In genomic region chr11:1921576-1922141, GRCh38 we compare ENCODE assay signal across 16 cellular contexts. TPM values are rescaled to one million over a fixed set of nuclear protein-coding genes. Genes with fewer than 3 reads are reported as not detected.
DNase-seq lines count a peak whose midpoint lies in the region; ATAC-seq, FAIRE-seq and TF ChIP-seq lines count a peak whose summit lies in the region.
"Had no signal": no experiment of that assay in that cellular context is flagged by ENCODE, and none has a peak within 500 bp of the region (broad histone marks: within the 10 kb centered on the region; RNA-seq: fewer than 3 reads in every experiment).

No MANE protein-coding gene starts in this region.

- H3K36me3 ChIP-seq in heart right ventricle = no peaks in the 10 kb centered on the region
- H3K36me3 ChIP-seq in sigmoid colon = no peaks in the 10 kb centered on the region
- no peaks in the 10 kb centered on the region for H3K36me3 ChIP-seq in transverse colon

- H3K27me3 ChIP-seq in heart right ventricle (no peaks in the 10 kb centered on the region), sigmoid colon (no peaks in the 10 kb centered on the region), transverse colon (no peaks in the 10 kb centered on the region)

- no peak for FAIRE-seq in GM12891 (lab: Jason Lieb, UNC)
- FAIRE-seq: GM18507 had no signal

- H3K9me3 ChIP-seq in T-helper 17 cell (ENCODE audit: control insufficient read depth, low read length, poor library complexity, severe bottlenecking) (no peaks in the 10 kb centered on the region), heart right ventricle (no peaks in the 10 kb centered on the region), sigmoid colon (no peaks in the 10 kb centered on the region), transverse colon (no peaks in the 10 kb centered on the region)
- H3K9me3 ChIP-seq: neutrophil had no signal

- H3K4me1 ChIP-seq in heart right ventricle (peaks cover 43 to 93% (median 63%) of the 10 kb centered on the region in 9 donors), sigmoid colon (no peaks in the 10 kb centered on the region), transverse colon (no peaks in the 10 kb centered on the region)

- TF ChIP-seq EP300 in sigmoid colon (IDR thresholded peaks at IDR 0.05) (no peak), transverse colon (IDR thresholded peaks at IDR 0.05; ENCODE audit: low read depth) (no peak)

- H3K27me3 Mint-ChIP-seq in T-helper 17 cell = peaks cover 15% of the 10 kb centered on the region
- H3K27me3 Mint-ChIP-seq: activated CD8-positive, alpha-beta T cell treated with anti-CD3 and anti-CD28 coated beads for 36 hours had no signal

- no peak for TF ChIP-seq POLR2A in sigmoid colon (IDR thresholded peaks at IDR 0.05)
- no peak for TF ChIP-seq POLR2A in transverse colon (IDR thresholded peaks at IDR 0.05)
- no peak for TF ChIP-seq POLR2A in GM12891 (IDR thresholded peaks at IDR 0.05; ENCODE audit: low read depth, low read length)

- no peak overlapping the region for H3K4me3 Mint-ChIP-seq in T-helper 17 cell
- H3K4me3 Mint-ChIP-seq: activated CD8-positive, alpha-beta T cell treated with anti-CD3 and anti-CD28 coated beads for 36 hours had no signal

- H3K27ac ChIP-seq in heart right ventricle (peak overlapping the region; percentile 68 to 94 (median 81)), sigmoid colon (peak overlapping the region in 3 of 4 donors; percentile 27 to 66 (median 49)), transverse colon (peak overlapping the region in 2 of 4 donors; percentile 17 to 27)
- H3K27ac ChIP-seq: neutrophil had no signal

- H3K4me1 Mint-ChIP-seq in T-helper 17 cell = peaks cover 14% of the 10 kb centered on the region

- H3K36me3 Mint-ChIP-seq in T-helper 17 cell (ENCODE audit: low read depth) = peaks cover 7% of the 10 kb centered on the region

- ATAC-seq in T-helper 17 cell = no peak
- peak in 7 of 8 donors; percentile 6 to 51 (median 40) for ATAC-seq in heart right ventricle
- ATAC-seq: activated CD8-positive, alpha-beta T cell treated with anti-CD3 and anti-CD28 coated beads for 36 hours had no signal

- TF ChIP-seq CTCF in heart right ventricle (IDR thresholded peaks at IDR 0.05) (no peak), sigmoid colon (IDR thresholded peaks at IDR 0.05) (no peak), transverse colon (IDR thresholded peaks at IDR 0.05) (no peak)

- peak overlapping the region; percentile 51 for H3K27ac Mint-ChIP-seq in T-helper 17 cell
- H3K27ac Mint-ChIP-seq: activated CD8-positive, alpha-beta T cell treated with anti-CD3 and anti-CD28 coated beads for 36 hours had no signal

- in situ Hi-C loops in transverse colon (cut with MboI; ENCODE audit: low pct_ligation_motif_present in 1 of 4, low pct_unique_long_range_greater_than_20kb in 1 of 4, low sequenced_read_pairs in 3 of 4) = no loop called here

- peak; percentile 47 for DNase-seq in Ammon's horn (ENCODE audit: low spot score)
- no peak for DNase-seq in T-helper 17 cell
- DNase-seq in heart right ventricle = peak in 1 of 2 donors; percentile 67
- DNase-seq in sigmoid colon = peak; percentile 78
- DNase-seq in COLO829 (ENCODE audit: low spot score) = no peak
- DNase-seq in transverse colon = no peak
- no peak for DNase-seq in T-helper 1 cell
- DNase-seq in GM12891 (ENCODE audit: insufficient read length, low spot score) = no peak
- DNase-seq: activated CD8-positive, alpha-beta T cell treated with anti-CD3 and anti-CD28 coated beads for 36 hours; activated naive CD4-positive, alpha-beta T cell treated with Interleukin-2 at 50 U/mL for 16 hours; AML-193; EL; stimulated activated CD8-positive, alpha-beta memory T cell treated with anti-CD3 and anti-CD28 coated beads, Interleukin-4, amount 100 ng/mL, for 48 hours had no signal

- H3K4me3 ChIP-seq in heart right ventricle = peak overlapping the region in 7 of 10 donors; percentile 1 to 53 (median 37)
- H3K4me3 ChIP-seq in sigmoid colon = no peak overlapping the region
- H3K4me3 ChIP-seq in transverse colon = no peak overlapping the region

- intact Hi-C loops in heart right ventricle (cut with DNase I) (loop anchor here in 2 of 10 donors (5.0 kb wide), 2 partner anchors 39 to 231 kb away; no protein-coding TSS in a partner anchor), sigmoid colon (cut with DNase I) (no loop called here), transverse colon (cut with DNase I; ENCODE audit: low total_unique reads) (no loop called here)

- 41 to 42% methylated on average over 18 of the region's 18 CpGs for WGBS in heart right ventricle, 2 donors
- WGBS in sigmoid colon, 2 donors = 64 to 73% methylated on average over 18 of the region's 18 CpGs
- 67% methylated on average over 18 of the region's 18 CpGs; no CpG with 5 or more reads in 1 of the 2 donors for WGBS in transverse colon (ENCODE audit: low coverage in 1 of 2), 2 donors

TF ChIP-seq in GM12891, 5 proteins besides CTCF, POLR2A, EP300 and RAD21:
- no peak for TF ChIP-seq SPI1 (IDR thresholded peaks at IDR 0.05; ENCODE audit: low read depth, low read length)
- TF ChIP-seq POU2F2 (IDR thresholded peaks at IDR 0.05; ENCODE audit: low read depth, low read length) = no peak
- no peak for TF ChIP-seq PAX5 (IDR thresholded peaks at IDR 0.05; ENCODE audit: insufficient read depth, low read length, severe bottlenecking)
- TF ChIP-seq POLR2AphosphoS5 (IDR thresholded peaks at IDR 0.05; ENCODE audit: low read depth, low read length) = no peak
- no peak for TF ChIP-seq TAF1 (IDR thresholded peaks at IDR 0.05; ENCODE audit: low read depth, low read length)
TF ChIP-seq in GM12891: peak in this region for 0.

RNA-seq across cellular contexts. Expression of gene TNNT3, which starts 2.2 kb away (rescaled TPM):
- 1 to 10 TPM; 7.4 to 8.9 TPM for total RNA-seq in T-helper 17 cell
- 10 to 100 TPM; 12.5 to 49.9 (median 39.9) TPM for total RNA-seq in heart right ventricle
- polyA plus RNA-seq in heart right ventricle = 10 to 100 TPM; 45.7 to 48.5 TPM
- 10 to 100 TPM in 1 of 4 donors, 1 to 10 TPM in 2, not detected in 1; 4.3 to 17.2 (median 4.4) TPM for total RNA-seq in sigmoid colon
- 1 to 10 TPM; 1.2 to 8.4 (median 2.3) TPM for polyA plus RNA-seq in sigmoid colon
- 1 to 10 TPM in 2 of 4 donors, not detected in 2; 1.9 to 3.3 TPM for total RNA-seq in transverse colon
- 1.5 TPM for polyA plus RNA-seq in GM12891 (2012; ENCODE audit: low read depth, missing spikeins)

RNA-seq across cellular contexts. Expression of gene MRPL23, which starts 25.5 kb away (rescaled TPM):
- total RNA-seq in T-helper 17 cell (10 to 100 TPM; 35.1 to 40.7 TPM), heart right ventricle (10 to 100 TPM; 45.9 to 95.8 (median 74.2) TPM), sigmoid colon (100 to 1,000 TPM in 1 of 4 donors, 10 to 100 TPM in 3; 61.2 to 132 (median 73.3) TPM), transverse colon (100 to 1,000 TPM in 2 of 4 donors, 10 to 100 TPM in 2; 91.7 to 187 (median 127) TPM)
- polyA plus RNA-seq in heart right ventricle (100 to 1,000 TPM; 225 to 356 TPM), sigmoid colon (100 to 1,000 TPM in 2 of 3 donors, 10 to 100 TPM in 1; 63.3 to 189 (median 132) TPM)
- polyA plus RNA-seq in GM12891 (2012; ENCODE audit: low read depth, missing spikeins) = 131 TPM

RNA-seq across cellular contexts. Expression of gene PRR33, which starts 30.0 kb away (rescaled TPM):
- total RNA-seq in T-helper 17 cell = not detected
- total RNA-seq in heart right ventricle = 1 to 10 TPM; 2.3 to 4.9 (median 3.5) TPM
- 1 to 10 TPM in 1 of 2 donors, under 1 TPM in 1; 0.09 to 6.5 TPM for polyA plus RNA-seq in heart right ventricle
- total RNA-seq in sigmoid colon = not detected
- polyA plus RNA-seq in sigmoid colon = under 1 TPM in 1 of 3 donors, not detected in 2; 0.13 TPM
- not detected for total RNA-seq in transverse colon
- 5.7 TPM for polyA plus RNA-seq in GM12891 (2012; ENCODE audit: low read depth, missing spikeins)
- total RNA-seq: T-helper 2 cell treated with Interferon-gamma antibody and Interleukin-4, amounts not matched to agents 100 ng/mL and 5 ng/mL, for 36 hours had no signal

Comparison
In these comparisons a context has a peak if more than half of its experiments do, and no peak if none do; other contexts are left out.
1. DNase-seq: peak in Ammon's horn (single experiment) and sigmoid colon (single experiment); none in T-helper 17 cell (0 of 3), COLO829 (single experiment), transverse colon (single experiment), T-helper 1 cell (0 of 5) and GM12891 (single experiment).
2. H3K4me3 ChIP-seq: peak in heart right ventricle (7 of 10); none in sigmoid colon (0 of 4) and transverse colon (0 of 4).